ENCODE assay signal across 23 cellular contexts in the genomic region with DNA sequence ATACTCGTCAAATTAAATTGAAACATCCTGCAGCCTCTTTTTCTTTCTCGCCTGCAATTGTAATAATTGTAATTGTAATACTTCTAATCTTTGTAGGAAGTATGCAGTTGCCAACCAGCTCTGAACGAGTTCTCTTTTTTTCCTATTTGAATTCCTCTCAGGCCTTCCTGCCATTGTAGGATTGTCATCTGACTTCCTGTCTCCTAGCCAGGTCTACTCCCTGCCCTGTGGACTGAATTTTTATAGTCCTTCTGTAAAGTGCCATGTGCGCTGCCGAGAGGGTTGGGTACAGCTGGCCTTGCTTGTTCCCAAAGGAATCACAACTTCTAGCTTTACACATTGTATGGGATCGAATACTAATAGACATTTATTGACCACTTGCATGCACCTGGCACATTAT.
DNase-seq lines count a peak whose midpoint lies in the region; ATAC-seq, FAIRE-seq and TF ChIP-seq lines count a peak whose summit lies in the region.
"Had no signal": no experiment of that assay in that cellular context is flagged by ENCODE, and none has a peak within 500 bp of the region (broad histone marks: within the 10 kb centered on the region; RNA-seq: fewer than 3 reads in every experiment).

No MANE protein-coding gene starts in this region.

- peak overlapping the region; percentile 12 for H2AFZ ChIP-seq in endothelial cell of umbilical vein (ENCODE audit: low read depth, low read length)

- H3K4me3 ChIP-seq in left ventricle myocardium inferior (no peak overlapping the region), endothelial cell of umbilical vein (replicated peaks in 1 of 3; ENCODE audit: insufficient read depth in 1 of 3, low read depth in 1 of 3, low read length in 3 of 3) (no peak overlapping the region), testis (no peak overlapping the region), lower leg skin (ENCODE audit: low read depth, poor library complexity, severe bottlenecking) (no peak overlapping the region)
- H3K4me3 ChIP-seq: A549, gastroesophageal sphincter, prostate gland, spleen, uterus had no signal

- BruUV-seq in endothelial cell of umbilical vein (replicated peaks; lab: Mats Ljungman, UMichigan) = no TSS peak

- POLR2A ChIA-PET in endothelial cell of umbilical vein (lab: Charles Lee) = no interaction called here

- H3K4me1 ChIP-seq in left ventricle myocardium inferior (peaks cover 20% of the 10 kb centered on the region), endothelial cell of umbilical vein (ENCODE audit: control insufficient read depth, extremely low read depth, insufficient read depth, low read length) (peaks cover 16% of the 10 kb centered on the region), testis (peaks cover 13% of the 10 kb centered on the region)
- H3K4me1 ChIP-seq: A549, gastroesophageal sphincter, prostate gland, uterus had no signal

- H3K9me3 ChIP-seq in left ventricle myocardium inferior (replicated peaks) = no peaks in the 10 kb centered on the region
- no peaks in the 10 kb centered on the region for H3K9me3 ChIP-seq in endothelial cell of umbilical vein (replicated peaks; ENCODE audit: control insufficient read depth, insufficient read depth, low read length)
- H3K9me3 ChIP-seq in testis = no peaks in the 10 kb centered on the region
- H3K9me3 ChIP-seq: A549, gastroesophageal sphincter, prostate gland, uterus had no signal

- H3K79me2 ChIP-seq in endothelial cell of umbilical vein (ENCODE audit: control insufficient read depth, insufficient read depth, low read length) = no peaks in the 10 kb centered on the region

- CTCF ChIA-PET in endothelial cell of umbilical vein (lab: Charles Lee) = interaction anchor here (0.8 to 2.1 kb wide), 8 partner anchors 9 to 281 kb away, joined by 3 to 8 read pairs (median 3); no protein-coding TSS in a partner anchor

- H3K27me3 ChIP-seq in left ventricle myocardium inferior (ENCODE audit: low read depth) (no peaks in the 10 kb centered on the region), endothelial cell of umbilical vein (ENCODE audit: control insufficient read depth in 2 of 2, insufficient read depth in 2 of 2, low read length in 2 of 2) (no peaks in the 10 kb centered on the region), testis (no peaks in the 10 kb centered on the region)
- H3K27me3 ChIP-seq: gastroesophageal sphincter, spleen, uterus had no signal

- peak overlapping the region; percentile 45 for H3K4me2 ChIP-seq in endothelial cell of umbilical vein (ENCODE audit: insufficient read depth, low read length)
- H3K4me2 ChIP-seq: A549 had no signal

- H4K20me1 ChIP-seq in endothelial cell of umbilical vein (replicated peaks; ENCODE audit: control insufficient read depth, extremely low read depth, insufficient read depth, low read length) = no peaks in the 10 kb centered on the region

- no peak for DNase-seq in Right ventricle myocardium inferior (ENCODE audit: missing footprints)
- no peak for DNase-seq in left ventricle myocardium inferior
- DNase-seq in endothelial cell of umbilical vein (ENCODE audit: low read depth, low spot score) = peak; percentile 89
- DNase-seq in left lobe of liver (ENCODE audit: low spot score) = no peak
- peak; percentile 46 for DNase-seq in testis
- no peak for DNase-seq in NCI-H1930 (lab: John Stamatoyannopoulos, UW)
- no peak for DNase-seq in lower leg skin (ENCODE audit: low spot score in 2 of 2)
- DNase-seq in NCI-H748 treated with DMSO at 0.1 percent for 48 hours (lab: John Stamatoyannopoulos, UW) = no peak
- DNase-seq: activated CD4-positive, alpha-beta T cell treated with anti-CD3 and anti-CD28 coated beads for 48 hours; activated naive CD8-positive, alpha-beta T cell treated with anti-CD3 and anti-CD28 coated beads, Interleukin-2, amount 10 ng/mL, durations not matched to agents 7 days and 5 days; cortex of kidney; HCEC 1CT; mesenchymal stem cell; NCI-H146; NCI-H2227 treated with DMSO at 0.1 percent for 48 hours; spleen; stimulated activated CD4-positive, alpha-beta T cell treated with anti-CD3 and anti-CD28 coated beads, Interleukin-4, amount 100 ng/mL, for 4 hours; T1000; uterus had no signal

- H3K9me1 ChIP-seq in endothelial cell of umbilical vein (replicated peaks; ENCODE audit: control insufficient read depth, extremely low read depth, insufficient read depth, low read length) = no peaks in the 10 kb centered on the region

- ATAC-seq in Right ventricle myocardium inferior (peak; percentile 39), left lobe of liver (peak; percentile 66)
- ATAC-seq: A549, gastroesophageal sphincter had no signal

- dilution Hi-C loops in endothelial cell of umbilical vein (cut with MboI; ENCODE audit: extremely low pct_ligation_motif_present, low sequenced_read_pairs) = no loop called here

- intact Hi-C loops in Right ventricle myocardium inferior (cut with DNase I) (no loop called here), left ventricle myocardium inferior (cut with micrococcal nuclease) (no loop called here), endothelial cell of umbilical vein (cut with micrococcal nuclease) (loop anchor here (2.0 kb wide), 1 partner anchor 256 kb away; no protein-coding TSS in a partner anchor), testis (cut with DNase I; ENCODE audit: low total_unique reads) (no loop called here), lower leg skin (cut with DNase I; ENCODE audit: low total_unique reads) (no loop called here)

- H3K36me3 ChIP-seq in left ventricle myocardium inferior (no peaks in the 10 kb centered on the region), endothelial cell of umbilical vein (ENCODE audit: control insufficient read depth in 2 of 2, extremely low read depth in 1 of 2, insufficient read depth in 2 of 2, low read length in 2 of 2) (no peaks in the 10 kb centered on the region), testis (ENCODE audit: low read depth, missing control alignments) (no peaks in the 10 kb centered on the region)
- H3K36me3 ChIP-seq: prostate gland, uterus had no signal

- TF ChIP-seq CTCF in left ventricle myocardium inferior (IDR thresholded peaks at IDR 0.05; ENCODE audit: borderline replicate concordance) = no peak
- no peak for TF ChIP-seq CTCF in endothelial cell of umbilical vein (IDR thresholded peaks at IDR 0.05; ENCODE audit: extremely low read depth in 1 of 2, insufficient read depth in 1 of 2, low read depth in 1 of 2, low read length in 2 of 2)
- TF ChIP-seq CTCF in testis (IDR thresholded peaks at IDR 0.05) = no peak
- TF ChIP-seq CTCF in lower leg skin (IDR thresholded peaks at IDR 0.05) = no peak

- H3K9ac ChIP-seq in endothelial cell of umbilical vein (replicated peaks; ENCODE audit: extremely low read depth, insufficient read depth, low read length) = peak overlapping the region; percentile 45

- H3K27ac ChIP-seq in left ventricle myocardium inferior (replicated peaks) (no peak overlapping the region), endothelial cell of umbilical vein (ENCODE audit: insufficient read depth, low read depth, low read length) (peak overlapping the region; percentile 49), testis (no peak overlapping the region)
- H3K27ac ChIP-seq: A549, epithelial cell of prostate, gastroesophageal sphincter, prostate gland, uterus had no signal

- peak; percentile 87 for FAIRE-seq in endothelial cell of umbilical vein (lab: Jason Lieb, UNC)
- FAIRE-seq: A549 had no signal

- peak; percentile 41 for TF ChIP-seq POLR2A in endothelial cell of umbilical vein (IDR thresholded peaks at IDR 0.05; ENCODE audit: low read depth, low read length)
- TF ChIP-seq POLR2A in testis (IDR thresholded peaks at IDR 0.05) = no peak
- TF ChIP-seq POLR2A in lower leg skin (IDR thresholded peaks at IDR 0.05) = no peak

- WGBS in testis, 2 donors = 49 to 56% methylated on average over 6 of the region's 6 CpGs
- WGBS in lower leg skin, 2 donors = 44 to 51% methylated on average over 6 of the region's 6 CpGs

TF ChIP-seq in endothelial cell of umbilical vein, 7 proteins besides CTCF, POLR2A, EP300 and RAD21:
- TF ChIP-seq EZH2 (IDR thresholded peaks at IDR 0.05; ENCODE audit: borderline replicate concordance, low read depth, low read length, severe bottlenecking) (no peak), FOS (IDR thresholded peaks at IDR 0.05; ENCODE audit: borderline replicate concordance, insufficient read depth, low read length) (no peak), POLR2AphosphoS5 (IDR thresholded peaks at IDR 0.05; ENCODE audit: insufficient read depth, low read depth, low read length) (no peak), JUN (IDR thresholded peaks at IDR 0.05; ENCODE audit: borderline replicate concordance, insufficient read depth, insufficient read length, low read depth) (no peak), GATA2 (IDR thresholded peaks at IDR 0.05; ENCODE audit: insufficient read depth, insufficient read length, low read depth, low read length) (no peak), MYC (IDR thresholded peaks at IDR 0.05; ENCODE audit: low read depth, low read length) (peak; percentile 33)
- TF ChIP-seq, protein P1, sequence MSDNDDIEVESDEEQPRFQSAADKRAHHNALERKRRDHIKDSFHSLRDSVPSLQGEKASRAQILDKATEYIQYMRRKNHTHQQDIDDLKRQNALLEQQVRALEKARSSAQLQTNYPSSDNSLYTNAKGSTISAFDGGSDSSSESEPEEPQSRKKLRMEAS (IDR thresholded peaks at IDR 0.05; ENCODE audit: insufficient read depth, insufficient read length) = peak; percentile 35

Comparison
In these comparisons a context has a peak if more than half of its experiments do, and no peak if none do; other contexts are left out.
1. DNase-seq: peak in endothelial cell of umbilical vein (single experiment) and testis (single experiment); none in Right ventricle myocardium inferior (single experiment), left ventricle myocardium inferior (single experiment), left lobe of liver (single experiment), NCI-H1930 (0 of 2), lower leg skin (0 of 2) and NCI-H748 treated with DMSO at 0.1 percent for 48 hours (single experiment).